11 cellular contexts compared by ENCODE assay signal in the genomic region with DNA sequence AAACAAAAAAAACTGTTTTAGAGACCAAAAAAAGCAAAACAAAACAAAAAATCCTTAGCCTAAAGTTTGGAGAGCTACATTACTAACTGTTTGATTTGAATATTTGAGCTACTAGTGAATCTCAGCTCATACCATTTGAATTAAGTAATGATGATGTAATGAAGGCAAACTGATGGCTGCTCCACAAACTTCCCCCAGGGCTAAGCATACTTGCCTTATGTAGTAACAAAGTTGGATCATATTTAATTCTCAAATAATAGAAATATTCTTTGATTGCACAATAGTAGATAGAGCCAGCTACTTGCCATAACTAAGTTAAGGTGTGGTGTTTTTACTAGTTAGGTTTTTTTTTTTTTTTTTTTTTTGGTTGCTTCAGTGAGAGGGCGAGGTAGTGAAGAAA. TPM values are rescaled to one million over a fixed set of nuclear protein-coding genes. Genes with fewer than 3 reads are reported as not detected.
DNase-seq lines count a peak whose midpoint lies in the region; ATAC-seq, FAIRE-seq and TF ChIP-seq lines count a peak whose summit lies in the region.
"Had no signal": no experiment of that assay in that cellular context is flagged by ENCODE, and none has a peak within 500 bp of the region (broad histone marks: within the 10 kb centered on the region; RNA-seq: fewer than 3 reads in every experiment).

No MANE protein-coding gene starts in this region.

- peak overlapping the region; percentile 95 for H3K4me2 ChIP-seq in PC-9

- CTCF ChIA-PET in PC-9 (lab: Charles Lee) (no interaction called here), A673 (lab: Charles Lee) (no interaction called here)

- DNase-seq in AG08396 (ENCODE audit: low spot score) = peak; percentile 66
- peak; percentile 40 to 98 for DNase-seq in PC-9
- no peak for DNase-seq in GM12892 (ENCODE audit: insufficient read length)
- DNase-seq in A673 (ENCODE audit: low spot score) = no peak
- no peak for DNase-seq in SK-N-DZ (ENCODE audit: low spot score)
- DNase-seq: COR-L47, OCI-M1 had no signal

- H3K4me1 ChIP-seq in PC-9 (replicated peaks; ENCODE audit: insufficient read depth) = peaks cover 31% of the 10 kb centered on the region
- H3K4me1 ChIP-seq in muscle layer of duodenum (ENCODE audit: control insufficient read depth in 1 of 2, insufficient read depth in 2 of 2, low read length in 2 of 2) = peaks cover 9 to 19% of the 10 kb centered on the region in 2 donors
- no peaks in the 10 kb centered on the region for H3K4me1 ChIP-seq in A673 (ENCODE audit: insufficient read depth, low read length, poor library complexity, severe bottlenecking)

- H3K9me3 ChIP-seq in PC-9 (ENCODE audit: insufficient read depth, low read depth) (no peaks in the 10 kb centered on the region), muscle layer of duodenum (ENCODE audit: control insufficient read depth in 1 of 2, low read length in 2 of 2) (no peaks in the 10 kb centered on the region), A673 (ENCODE audit: low read depth, low read length, poor library complexity, severe bottlenecking) (no peaks in the 10 kb centered on the region)

- H3K36me3 ChIP-seq in PC-9 (ENCODE audit: low read depth) (no peaks in the 10 kb centered on the region), muscle layer of duodenum (ENCODE audit: control insufficient read depth in 1 of 2, insufficient read depth in 2 of 2, low read length in 2 of 2) (peaks cover 1 to 16% of the 10 kb centered on the region in 2 donors), A673 (ENCODE audit: insufficient read depth, low read length, poor library complexity, severe bottlenecking) (no peaks in the 10 kb centered on the region)

- H3K27me3 ChIP-seq in PC-9 (ENCODE audit: insufficient read depth, low read depth) (no peaks in the 10 kb centered on the region), muscle layer of duodenum (ENCODE audit: low read depth, low read length) (no peaks in the 10 kb centered on the region), A673 (replicated peaks; ENCODE audit: insufficient read depth, low read depth, low read length, poor library complexity) (no peaks in the 10 kb centered on the region)

- TF ChIP-seq CTCF in PC-9 (conservative IDR thresholded peaks at IDR 0.05) (no peak), A673 (conservative IDR thresholded peaks at IDR 0.05; ENCODE audit: low read depth, low read length) (no peak)

- peaks cover 4% of the 10 kb centered on the region; the same call in 1 of the 2 replicates for H4K20me1 ChIP-seq in PC-9 (ENCODE audit: insufficient read depth)

- ATAC-seq in esophagus mucosa (peak; percentile 86), HG03135 (IDR thresholded peaks at IDR 0.05; ENCODE audit: unreplicated experiment) (no peak)

- H3K79me2 ChIP-seq in PC-9 (ENCODE audit: low read depth) = peaks cover 38% of the 10 kb centered on the region

- no peak overlapping the region for H2AFZ ChIP-seq in PC-9

- H3K27ac ChIP-seq in PC-9 (peak overlapping the region; percentile 70), muscle layer of duodenum (ENCODE audit: low read length) (peak overlapping the region; percentile 74), A673 (ENCODE audit: low read depth, low read length, poor library complexity, severe bottlenecking) (no peak overlapping the region)

- H3F3A ChIP-seq in PC-9 (ENCODE audit: insufficient read depth, low read depth) = peaks cover 24% of the 10 kb centered on the region

- BruUV-seq in PC-9 (replicated peaks; lab: Mats Ljungman, UMichigan) = no TSS peak
- BruUV-seq in A673 (replicated peaks; lab: Mats Ljungman, UMichigan) = no TSS peak

- POLR2A ChIA-PET in PC-9 (lab: Charles Lee; ENCODE audit: unreplicated experiment) = interaction anchor here (0.6 kb wide), 4 partner anchors 37 to 624 kb away, joined by 3 to 21 read pairs (median 6); no protein-coding TSS in a partner anchor
- POLR2A ChIA-PET in A673 (lab: Charles Lee; ENCODE audit: low non-redundant PET) = no interaction called here

- intact Hi-C loops in PC-9 (cut with micrococcal nuclease; ENCODE audit: unreplicated experiment) = loop anchor here (10.0 kb wide), 2 partner anchors 158 to 252 kb away; no protein-coding TSS in a partner anchor
- intact Hi-C loops in A673 (cut with micrococcal nuclease; ENCODE audit: unreplicated experiment) = no loop called here

- no peak for TF ChIP-seq POLR2A in GM12892 (IDR thresholded peaks at IDR 0.05; ENCODE audit: low read depth, low read length)

- no peaks in the 10 kb centered on the region for H3K9me2 ChIP-seq in PC-9 (ENCODE audit: insufficient read depth)

- FAIRE-seq in GM12892 (lab: Jason Lieb, UNC) = no peak

- peak overlapping the region; percentile 96; the same call in 1 of the 2 replicates for H3K4me3 ChIP-seq in PC-9
- peak overlapping the region in 1 of 2 donors; percentile 86 for H3K4me3 ChIP-seq in muscle layer of duodenum (ENCODE audit: low read depth in 1 of 2, low read length in 2 of 2)
- H3K4me3 ChIP-seq in A673 (ENCODE audit: low read depth, low read length, poor library complexity, severe bottlenecking) = no peak overlapping the region

RNA-seq across cellular contexts. Expression of a gene that starts 2.8 kb away (rescaled TPM):
- total RNA-seq in PC-9 (2021) (21.4 and 22.6 TPM in 2 replicates), esophagus mucosa (5.7 TPM), A673 (2021) (2.0 and 2.6 TPM in 2 replicates)
- polyA plus RNA-seq in GM12892 (2012; ENCODE audit: missing spikeins) = not detected
- not detected in 2 replicates for polyA plus RNA-seq in SK-N-DZ (2014; cell fraction: cytosol; rRNA removed)
- polyA plus RNA-seq in SK-N-DZ (2014; cell fraction: nucleus; rRNA removed) = not detected in 2 replicates

RNA-seq across cellular contexts. Expression of a gene that starts 52.3 kb away (rescaled TPM):
- not detected in 2 replicates for total RNA-seq in PC-9 (2021)
- not detected for total RNA-seq in esophagus mucosa
- polyA plus RNA-seq in GM12892 (2012; ENCODE audit: missing spikeins) = not detected
- total RNA-seq in A673 (2021) = not detected in 2 replicates
- polyA plus RNA-seq in SK-N-DZ (2014; cell fraction: cytosol; rRNA removed) = not detected in 2 replicates
- not detected in 2 replicates for polyA plus RNA-seq in SK-N-DZ (2014; cell fraction: nucleus; rRNA removed)
- polyA plus RNA-seq: IgD-negative memory B cell had no signal

Comparison
In these comparisons a context has a peak if more than half of its experiments do, and no peak if none do; other contexts are left out.
1. DNase-seq: peak in AG08396 (single experiment) and PC-9 (2 of 2); none in GM12892 (single experiment), A673 (single experiment) and SK-N-DZ (single experiment).